Comparison of ENCODE assay signal across 28 cellular contexts in the genomic region with DNA sequence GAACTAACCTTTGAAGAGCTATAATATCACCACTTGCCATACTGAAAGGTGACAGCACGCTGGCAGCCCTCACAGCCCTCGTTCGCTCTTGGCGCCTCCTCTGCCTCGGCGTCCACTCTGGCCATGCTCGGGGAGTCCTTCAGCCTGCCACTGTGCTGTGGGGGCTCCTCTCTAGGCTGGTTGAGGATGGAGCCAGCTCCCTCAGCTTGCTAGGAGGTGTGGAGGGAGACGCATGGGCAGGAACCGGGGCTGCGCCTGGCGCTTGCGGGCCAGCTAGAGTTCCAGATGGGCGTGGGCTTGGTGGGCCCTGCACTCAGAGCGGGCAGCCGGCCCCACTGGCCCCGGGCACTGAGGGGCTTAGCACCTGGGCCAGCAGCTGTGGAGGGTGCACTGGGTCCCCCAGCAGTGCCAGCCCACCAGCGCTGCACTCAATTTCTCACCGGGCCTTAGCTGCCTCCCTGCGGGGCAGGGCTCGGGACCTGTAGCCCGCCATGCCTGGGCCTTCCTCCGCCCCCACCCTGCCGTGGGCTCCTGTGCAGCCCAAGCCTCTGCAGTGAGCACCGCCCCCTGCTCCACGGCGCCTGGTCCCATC.
"Had no signal": no experiment of that assay in that cellular context is flagged by ENCODE, and none has a peak within 500 bp of the region (broad histone marks: within the 10 kb centered on the region; RNA-seq: fewer than 3 reads in every experiment).

No MANE protein-coding gene starts in this region.

- DNase-seq: naive thymus-derived CD4-positive, alpha-beta T cell; natural killer cell; nucleus accumbens; retina; right lobe of liver; sigmoid colon; small intestine; stimulated activated CD4-positive, alpha-beta T cell treated with anti-CD3 and anti-CD28 coated beads, Interleukin-15, amount 100 ng/mL, for 24 hours; stimulated activated CD4-positive, alpha-beta T cell treated with anti-CD3 and anti-CD28 coated beads, Interleukin-2, amount 100 ng/mL, for 24 hours; stimulated activated CD4-positive, alpha-beta T cell treated with anti-CD3 and anti-CD28 coated beads, Interleukin-4, amount 100 ng/mL, for 1 hour; stimulated activated CD4-positive, alpha-beta T cell treated with anti-CD3 and anti-CD28 coated beads, Interleukin-4, amount 100 ng/mL, for 4 hours; stimulated activated CD8-positive, alpha-beta memory T cell treated with anti-CD3 and anti-CD28 coated beads, Interleukin-4, amount 100 ng/mL, for 48 hours; stimulated activated naive CD4-positive, alpha-beta T cell; stimulated activated naive CD8-positive, alpha-beta T cell treated with anti-CD3 and anti-CD28 coated beads, Interleukin-15, amount 100 ng/mL, for 72 hours; stimulated activated naive CD8-positive, alpha-beta T cell treated with anti-CD3 and anti-CD28 coated beads, Interleukin-15, Interleukin-2, amounts not matched to agents 100 U/mL and 50 U/mL, for 24 hours; substantia nigra; testis; tibial artery; transverse colon; upper lobe of right lung; uterus had no signal

- ATAC-seq: naive thymus-derived CD4-positive, alpha-beta T cell; natural killer cell; pancreas; right lobe of liver; stimulated activated memory B cell treated with anti-CD40 and anti-IgM and Interleukin-4, amounts not matched to agents 10 μg/mL and 1 μg/mL and 100 μg/mL, for 72 hours; stimulated activated naive CD8-positive, alpha-beta T cell treated with anti-CD3 and anti-CD28 coated beads, Interleukin-15, amount 100 ng/mL, for 72 hours; stimulated activated naive CD8-positive, alpha-beta T cell treated with anti-CD3 and anti-CD28 coated beads, Interleukin-15, Interleukin-2, amounts not matched to agents 100 U/mL and 50 U/mL, for 24 hours; upper lobe of right lung had no signal

- H3K36me3 ChIP-seq: neural progenitor cell, neutrophil, pancreas, prostate gland, right atrium auricular region, right lobe of liver, sigmoid colon, suprapubic skin, tibial artery, transverse colon, upper lobe of right lung, uterus had no signal

- H3K4me3 ChIP-seq: neural progenitor cell, pancreas, prostate gland, right atrium auricular region, right lobe of liver, sigmoid colon, suprapubic skin, testis, tibial artery, transverse colon, upper lobe of right lung, uterus had no signal

- H2AFZ ChIP-seq: neural progenitor cell had no signal

- H3K9me3 ChIP-seq: neutrophil, pancreas, prostate gland, right atrium auricular region, right lobe of liver, sigmoid colon, suprapubic skin, testis, tibial artery, transverse colon, upper lobe of right lung, uterus had no signal

- H3K27ac ChIP-seq: neural progenitor cell, neutrophil, pancreas, prostate gland, right atrium auricular region, right lobe of liver, sigmoid colon, suprapubic skin, testis, tibial artery, transverse colon, upper lobe of right lung, uterus had no signal

- H3K4me1 ChIP-seq: neural progenitor cell, pancreas, prostate gland, right atrium auricular region, right lobe of liver, sigmoid colon, suprapubic skin, testis, tibial artery, transverse colon, upper lobe of right lung, uterus had no signal

- H3K9ac ChIP-seq: neural progenitor cell had no signal

- H3K27me3 ChIP-seq: neural progenitor cell, neutrophil, pancreas, right atrium auricular region, right lobe of liver, sigmoid colon, suprapubic skin, testis, tibial artery, transverse colon, upper lobe of right lung, uterus had no signal

- H3K4me2 ChIP-seq: neural progenitor cell had no signal
